In the genomic region with DNA sequence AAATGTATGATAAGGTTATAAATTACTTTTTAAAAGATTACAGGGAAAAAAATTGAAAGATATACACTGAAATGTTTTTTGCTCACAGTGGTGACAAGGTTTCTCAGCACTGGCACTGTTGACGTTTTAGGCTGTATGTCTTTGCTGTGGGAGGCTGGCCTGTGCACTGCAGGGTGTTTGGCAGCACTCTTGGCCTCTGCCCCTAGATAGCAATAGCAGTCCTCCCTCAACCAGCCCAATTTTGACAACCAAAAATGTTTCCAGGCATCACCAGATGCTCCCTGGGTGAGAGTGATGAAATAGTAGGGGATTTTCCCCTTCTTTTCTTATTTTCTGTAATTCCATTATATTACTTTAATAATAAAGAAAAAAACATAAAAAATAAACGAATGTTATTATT, we compare ENCODE assay signal across 12 cellular contexts. TPM values are rescaled to one million over a fixed set of nuclear protein-coding genes. Genes with fewer than 3 reads are reported as not detected.
DNase-seq lines count a peak whose midpoint lies in the region; ATAC-seq, FAIRE-seq and TF ChIP-seq lines count a peak whose summit lies in the region.
"Had no signal": no experiment of that assay in that cellular context is flagged by ENCODE, and none has a peak within 500 bp of the region (broad histone marks: within the 10 kb centered on the region; RNA-seq: fewer than 3 reads in every experiment).

No MANE protein-coding gene starts in this region.

- no peak for TF ChIP-seq RAD21 in A549 (conservative IDR thresholded peaks at IDR 0.05 in 1 of 2, IDR thresholded peaks at IDR 0.05 in 1 of 2)

- H3K9ac ChIP-seq in PC-3 (ENCODE audit: low read length): no peak overlapping the region

- no peak overlapping the region for H3K4me3 ChIP-seq in A549
- peak overlapping the region; percentile 31; the same call in 1 of the 2 replicates for H3K4me3 ChIP-seq in PC-3 (ENCODE audit: low read length)

- peaks cover 41% of the 10 kb centered on the region for H3K4me1 ChIP-seq in A549
- peaks cover 63% of the 10 kb centered on the region for H3K4me1 ChIP-seq in PC-3 (ENCODE audit: insufficient read depth, low read length)

- CTCF ChIA-PET in A549 (lab: Yijun Ruan, JAX) (no interaction called here), PC-3 (lab: Charles Lee) (no interaction called here)

- H3K36me3 ChIP-seq in PC-3 (ENCODE audit: low read depth, low read length): peaks cover 11% of the 10 kb centered on the region; the same call in 1 of the 2 replicates

- 30% methylated on average over 2 of the region's 2 CpGs for WGBS in A549 (ENCODE audit: missing lambda C conversion rate)

- TF ChIP-seq POLR2A in A549 (IDR thresholded peaks at IDR 0.05; ENCODE audit: low read length) (no peak), GM12892 (IDR thresholded peaks at IDR 0.05; ENCODE audit: low read depth, low read length) (no peak)

- peaks cover 61% of the 10 kb centered on the region for H3K79me2 ChIP-seq in PC-3 (ENCODE audit: low read length)

- intact Hi-C loops in PC-3 (cut with micrococcal nuclease): no loop called here

- H4K20me1 ChIP-seq in PC-3 (ENCODE audit: low read length): no peaks in the 10 kb centered on the region

- TF ChIP-seq CTCF in A549 (IDR thresholded peaks at IDR 0.05) (no peak), PC-3 (conservative IDR thresholded peaks at IDR 0.05; ENCODE audit: low read depth, low read length) (no peak)

- no TSS peak for BruUV-seq in PC-3 (replicated peaks; lab: Mats Ljungman, UMichigan)

- TF ChIP-seq EP300 in A549 (IDR thresholded peaks at IDR 0.05): no peak

- POLR2A ChIA-PET in A549 (lab: Yijun Ruan, JAX) (no interaction called here), PC-3 (lab: Charles Lee; ENCODE audit: unreplicated experiment) (no interaction called here)

- no peaks in the 10 kb centered on the region for H3K9me3 ChIP-seq in A549
- H3K9me3 ChIP-seq in PC-3 (ENCODE audit: low read length): no peaks in the 10 kb centered on the region

- H3K27ac ChIP-seq in A549 (peak overlapping the region in 1 of 2 experiments; percentile 37; a peak in 1 of 6 replicates), PC-3 (ENCODE audit: low read length) (no peak overlapping the region)

- FAIRE-seq in A549 (lab: Jason Lieb, UNC): no peak
- FAIRE-seq in GM12892 (lab: Jason Lieb, UNC): peak; percentile 42

- no peak for ATAC-seq in A549
- no peak for ATAC-seq in PC-3
- no peak for ATAC-seq in GM19395 (IDR thresholded peaks at IDR 0.05; ENCODE audit: unreplicated experiment)
- no peak for ATAC-seq in HG02938 (IDR thresholded peaks at IDR 0.05; ENCODE audit: unreplicated experiment)
- ATAC-seq: effector memory CD8-positive, alpha-beta T cell had no signal

- H3K4me2 ChIP-seq in A549: peak overlapping the region; percentile 14
- peak overlapping the region; percentile 73 for H3K4me2 ChIP-seq in PC-3 (ENCODE audit: low read length)

- H3F3A ChIP-seq in PC-3 (ENCODE audit: low read length, unreplicated experiment): no peaks in the 10 kb centered on the region

- H2AFZ ChIP-seq in PC-3 (ENCODE audit: low read length): no peak overlapping the region

- no peak for DNase-seq in A549 (ENCODE audit: low read depth in 1 of 2, low spot score in 1 of 2)
- DNase-seq in GM12892 (ENCODE audit: insufficient read length): no peak
- no peak for DNase-seq in PC-3
- peak; percentile 34 for DNase-seq in dermis blood vessel endothelial cell
- no peak for DNase-seq in GDM1 (lab: John Stamatoyannopoulos, UW)
- no peak for DNase-seq in NCI-H1436 (lab: John Stamatoyannopoulos, UW)
- DNase-seq: activated effector memory CD4-positive, alpha-beta T cell treated with anti-CD3 and anti-CD28 coated beads, Interleukin-2, amount 50 U/mL, for 16 hours; CD8-positive, alpha-beta memory T cell; effector memory CD8-positive, alpha-beta T cell; NCI-H526 had no signal

- H3K27me3 ChIP-seq in PC-3 (ENCODE audit: low read length): no peaks in the 10 kb centered on the region

- H3K9me2 ChIP-seq in PC-3 (replicated peaks; ENCODE audit: low read length): no peaks in the 10 kb centered on the region

TF ChIP-seq in A549, 52 proteins besides CTCF, POLR2A, EP300 and RAD21:
- TF ChIP-seq ZNF302 (CRISPR knock-in tag; IDR thresholded peaks at IDR 0.05) (no peak), NR3C1 (IDR thresholded peaks at IDR 0.05) (no peak), HES2 (IDR thresholded peaks at IDR 0.05) (no peak), ZC3H11A (IDR thresholded peaks at IDR 0.05) (no peak), SMC3 (IDR thresholded peaks at IDR 0.05) (no peak), RCOR1 (IDR thresholded peaks at IDR 0.05; ENCODE audit: low read depth, low read length) (no peak), CBX2 (IDR thresholded peaks at IDR 0.05; ENCODE audit: borderline replicate concordance, low read depth) (no peak)
TF ChIP-seq in A549: peak in this region for 0.

RNA-seq across cellular contexts. Expression of gene CD274, which starts 3.3 kb away (rescaled TPM):
- polyA plus RNA-seq in A549 (2011; rRNA removed) (6.4 and 6.8 TPM in 2 replicates), A549 (2017; fragmentation: RNase III; extraction: RNeasy Plus Mini Kit Qiagen cat#74134 plus additional on column Dnase treatment) (3.0 to 3.4 TPM (median 3.2 TPM) in 3 replicates)
- 1.9 and 2.0 TPM in 2 replicates for polyA plus RNA-seq in A549 (2012; cell fraction: cytosol; rRNA removed)
- 2.4 and 4.4 TPM in 2 replicates for polyA plus RNA-seq in A549 (2012; cell fraction: nucleus; rRNA removed)
- 3.9 and 4.0 TPM in 2 replicates for polyA minus RNA-seq in A549 (2011; rRNA and poly(A)+ RNA removed)
- 18.5 TPM for polyA plus RNA-seq in GM12892 (2012; ENCODE audit: missing spikeins)
- total RNA-seq in PC-3 (2014; rRNA removed) (3.8 and 5.1 TPM in 2 replicates), dermis blood vessel endothelial cell (12.7 and 17.7 TPM in 2 replicates)

RNA-seq across cellular contexts. Expression of gene PLGRKT, which starts 15.9 kb away (rescaled TPM):
- polyA plus RNA-seq in A549 (2011; rRNA removed) (22.4 and 37.7 TPM in 2 replicates), A549 (2017; fragmentation: RNase III; extraction: RNeasy Plus Mini Kit Qiagen cat#74134 plus additional on column Dnase treatment) (24.3 to 26.8 TPM (median 25.1 TPM) in 3 replicates)
- polyA plus RNA-seq in A549 (2012; cell fraction: cytosol; rRNA removed): 8.7 and 9.4 TPM in 2 replicates
- 2.1 and 2.5 TPM in 2 replicates for polyA plus RNA-seq in A549 (2012; cell fraction: nucleus; rRNA removed)
- polyA minus RNA-seq in A549 (2011; rRNA and poly(A)+ RNA removed): 5.5 and 6.2 TPM in 2 replicates
- polyA plus RNA-seq in GM12892 (2012; ENCODE audit: missing spikeins): 51.3 TPM
- total RNA-seq in PC-3 (2014; rRNA removed) (6.4 and 11.4 TPM in 2 replicates), dermis blood vessel endothelial cell (6.3 and 7.0 TPM in 2 replicates)

RNA-seq across cellular contexts. Expression of gene PDCD1LG2, which starts 56.7 kb away (rescaled TPM):
- 0.46 and 0.53 TPM in 2 replicates for polyA plus RNA-seq in A549 (2011; rRNA removed)
- 0.11 and 0.17 TPM in 2 replicates for polyA plus RNA-seq in A549 (2012; cell fraction: cytosol; rRNA removed)
- polyA plus RNA-seq in A549 (2012; cell fraction: nucleus; rRNA removed): 0.13 and 0.17 TPM in 2 replicates
- polyA plus RNA-seq in A549 (2017; fragmentation: RNase III; extraction: RNeasy Plus Mini Kit Qiagen cat#74134 plus additional on column Dnase treatment): 0.53 to 0.82 TPM (median 0.79 TPM) in 3 replicates
- polyA minus RNA-seq in A549 (2011; rRNA and poly(A)+ RNA removed): 0.41 and 0.49 TPM in 2 replicates
- 2.1 TPM for polyA plus RNA-seq in GM12892 (2012; ENCODE audit: missing spikeins)
- total RNA-seq in PC-3 (2014; rRNA removed): 0.46 and 1.4 TPM in 2 replicates
- total RNA-seq in dermis blood vessel endothelial cell: 3.4 and 4.4 TPM in 2 replicates
- polyA plus RNA-seq: CD8-positive, alpha-beta memory T cell had no signal
